17 cellular contexts compared by ENCODE assay signal in genomic region chr1:8595919-8596318, GRCh38.
DNase-seq lines count a peak whose midpoint lies in the region; ATAC-seq and TF ChIP-seq lines count a peak whose summit lies in the region.
"Had no signal": no experiment of that assay in that cellular context is flagged by ENCODE, and none has a peak within 500 bp of the region (broad histone marks: within the 10 kb centered on the region; RNA-seq: fewer than 3 reads in every experiment).

No MANE protein-coding gene starts in this region.

- intact Hi-C loops in left cardiac atrium (cut with DNase I) = no loop called here
- intact Hi-C loops in dorsolateral prefrontal cortex (cut with DNase I) = no loop called here
- intact Hi-C loops in psoas muscle (cut with DNase I) = no loop called here

- H3K4me1 ChIP-seq in cardiac muscle cell (ENCODE audit: low read depth) = peaks cover 67% of the 10 kb centered on the region
- H3K4me1 ChIP-seq in psoas muscle = peaks cover 39% of the 10 kb centered on the region

- DNase-seq in cardiac muscle cell (ENCODE audit: low read depth in 1 of 2, low spot score in 1 of 2) (no peak), left cardiac atrium (no peak), dorsolateral prefrontal cortex (no peak), NCI-H146 treated with DMSO at 0.1 percent for 48 hours (lab: John Stamatoyannopoulos, UW; ENCODE audit: unreplicated experiment) (no peak), UCSD-AML1 (lab: John Stamatoyannopoulos, UW; ENCODE audit: unreplicated experiment) (no peak), glomerular visceral epithelial cell (ENCODE audit: extremely low spot score) (no peak), psoas muscle (no peak)
- DNase-seq: activated CD4-positive, alpha-beta memory T cell treated with anti-CD3 and anti-CD28 coated beads for 36 hours; Calu3; Karpas-422; NCI-H2029; NCI-H774; stimulated activated naive CD8-positive, alpha-beta T cell treated with anti-CD3 and anti-CD28 coated beads, Interleukin-15, amount 100 ng/mL, for 72 hours had no signal

- H3K36me3 ChIP-seq in cardiac muscle cell = no peaks in the 10 kb centered on the region
- H3K36me3 ChIP-seq in psoas muscle (ENCODE audit: insufficient read depth in 1 of 2, low read depth in 1 of 2) = no peaks in the 10 kb centered on the region
- H3K36me3 ChIP-seq: neutrophil had no signal

- ATAC-seq in left cardiac atrium (no peak), HG03039 (IDR thresholded peaks at IDR 0.05; ENCODE audit: unreplicated experiment) (peak; percentile 41), psoas muscle (no peak)
- ATAC-seq: A549; stimulated activated naive CD8-positive, alpha-beta T cell treated with anti-CD3 and anti-CD28 coated beads, Interleukin-15, amount 100 ng/mL, for 72 hours had no signal

- H3K27ac ChIP-seq in cardiac muscle cell (peak overlapping the region; percentile 74), dorsolateral prefrontal cortex (peak overlapping the region in 32 of 59 donors; percentile 3 to 90 (median 60)), psoas muscle (no peak overlapping the region)
- H3K27ac ChIP-seq: HL-60, neutrophil had no signal

- WGBS in psoas muscle, 3 donors = 47 to 60% (median 58%) methylated on average over 1 of the region's 1 CpG

- TF ChIP-seq CTCF in cardiac muscle cell (IDR thresholded peaks at IDR 0.05; ENCODE audit: low read depth, low read length) (no peak), dorsolateral prefrontal cortex (IDR thresholded peaks at IDR 0.05 in 54 of 56, conservative IDR thresholded peaks at IDR 0.05 in 2 of 56; ENCODE audit: low read depth in 1 of 56, partially characterized antibody in 56 of 56) (no peak), psoas muscle (IDR thresholded peaks at IDR 0.05) (no peak)

- H3K9me3 ChIP-seq in cardiac muscle cell (ENCODE audit: low read depth) = no peaks in the 10 kb centered on the region
- no peaks in the 10 kb centered on the region for H3K9me3 ChIP-seq in psoas muscle
- H3K9me3 ChIP-seq: A549, neutrophil had no signal

- H3K4me3 ChIP-seq in cardiac muscle cell = no peak overlapping the region
- no peak overlapping the region for H3K4me3 ChIP-seq in dorsolateral prefrontal cortex
- H3K4me3 ChIP-seq in psoas muscle = no peak overlapping the region
- H3K4me3 ChIP-seq: A549 had no signal

- H3K27me3 ChIP-seq in cardiac muscle cell = no peaks in the 10 kb centered on the region
- H3K27me3 ChIP-seq in dorsolateral prefrontal cortex = no peaks in the 10 kb centered on the region
- H3K27me3 ChIP-seq in psoas muscle (ENCODE audit: insufficient read depth in 3 of 3, low read length in 2 of 3) = no peaks in the 10 kb centered on the region
- H3K27me3 ChIP-seq: neutrophil had no signal
